10 cellular contexts compared by ENCODE assay signal in genomic region chr15:58111718-58112104, GRCh38. TPM values are rescaled to one million over a fixed set of nuclear protein-coding genes. Genes with fewer than 3 reads are reported as not detected.
"Had no signal": no experiment of that assay in that cellular context is flagged by ENCODE, and none has a peak within 500 bp of the region (broad histone marks: within the 10 kb centered on the region; RNA-seq: fewer than 3 reads in every experiment).

No MANE protein-coding gene starts in this region.

- H3K4me3 Mint-ChIP-seq: HFFc6 had no signal

- ATAC-seq: HCT116 had no signal

- H3K4me1 ChIP-seq: HAP-1 had no signal

- H3K27ac ChIP-seq: GM23248 had no signal

- H3K4me3 ChIP-seq: GM23248, HAP-1 had no signal

- H3K27ac Mint-ChIP-seq: HFFc6 had no signal

- DNase-seq: GM23248, GOT3, H7, HFFc6, IMR-90, KBM-7 had no signal

- H3K9me3 Mint-ChIP-seq: HFFc6 had no signal

- H3K9me3 ChIP-seq: HAP-1 had no signal

- H3K36me3 ChIP-seq: HAP-1 had no signal

RNA-seq across cellular contexts. Expression of gene AQP9, which starts 26.5 kb away (rescaled TPM):
- total RNA-seq: GM23248, H4, H7, HFFc6, HT-29, IMR-90 had no signal

RNA-seq across cellular contexts. Expression of gene ALDH1A2, which starts 46.2 kb away (rescaled TPM):
- total RNA-seq: H4, HFFc6, IMR-90 had no signal
